In the genomic region with DNA sequence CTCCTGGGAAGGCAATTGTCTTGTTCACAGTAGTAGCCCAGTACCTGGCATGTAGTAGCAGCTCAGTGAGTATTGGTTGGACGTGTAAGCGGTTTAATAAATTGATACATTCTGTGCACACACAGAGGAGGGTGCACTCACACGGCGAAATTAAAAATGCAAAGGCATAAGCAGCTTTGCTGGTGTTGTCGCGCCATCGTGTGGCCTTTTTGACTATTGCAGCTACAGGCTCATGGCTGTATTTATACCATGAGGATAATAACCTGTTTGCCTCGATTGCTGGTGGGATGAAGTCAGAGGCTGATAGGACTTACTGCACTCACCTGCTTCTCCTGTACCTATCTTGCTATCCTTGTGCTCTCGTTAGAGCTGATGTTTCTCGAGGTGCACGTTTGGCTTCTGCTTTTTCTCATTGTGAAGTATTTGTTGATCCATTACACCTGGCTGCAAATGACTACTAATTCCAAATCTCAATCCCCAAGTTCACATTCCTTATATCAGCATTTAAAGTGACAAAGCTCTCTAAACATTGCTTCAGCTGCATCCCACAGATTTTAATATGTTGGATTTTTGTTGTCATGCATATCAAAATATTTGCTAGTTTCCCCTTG, we compare ENCODE assay signal across 8 cellular contexts.
DNase-seq lines count a peak whose midpoint lies in the region; ATAC-seq and TF ChIP-seq lines count a peak whose summit lies in the region.

No MANE protein-coding gene starts in this region.

- ATAC-seq in GM19035 (IDR thresholded peaks at IDR 0.05; ENCODE audit: unreplicated experiment): peak; percentile 84
- ATAC-seq in HG03457 (IDR thresholded peaks at IDR 0.05; ENCODE audit: unreplicated experiment): peak; percentile 71
- peak; percentile 94 for ATAC-seq in activated CD8-positive, alpha-beta T cell treated with anti-CD3 and anti-CD28 coated beads for 36 hours
- ATAC-seq in stimulated activated naive CD8-positive, alpha-beta T cell treated with anti-CD3 and anti-CD28 coated beads, Interleukin-15, Interleukin-2, amounts not matched to agents 100 U/mL and 50 U/mL, for 24 hours: peak; percentile 77

- peak; percentile 70 for TF ChIP-seq CTCF in BJ (IDR thresholded peaks at IDR 0.05; ENCODE audit: insufficient read depth, low read depth, low read length)
- peak; percentile 91 for TF ChIP-seq CTCF in activated CD8-positive, alpha-beta T cell treated with anti-CD3 and anti-CD28 coated beads for 36 hours (IDR thresholded peaks at IDR 0.05)

- no peak overlapping the region for H3K27ac Mint-ChIP-seq in activated CD8-positive, alpha-beta T cell treated with anti-CD3 and anti-CD28 coated beads for 36 hours

- peaks cover 8% of the 10 kb centered on the region for H3K27me3 Mint-ChIP-seq in activated CD8-positive, alpha-beta T cell treated with anti-CD3 and anti-CD28 coated beads for 36 hours

- H3K36me3 ChIP-seq in BJ (ENCODE audit: control insufficient read depth, insufficient read depth, low read length): no peaks in the 10 kb centered on the region

- no peak overlapping the region for H3K4me3 ChIP-seq in BJ (ENCODE audit: low read depth, low read length)

- DNase-seq in BJ (ENCODE audit: low read depth) (no peak), NCI-H82 (lab: John Stamatoyannopoulos, UW) (peak; percentile 81), epidermal melanocyte (ENCODE audit: insufficient read length, low spot score) (peak; percentile 43), myocyte (ENCODE audit: low read depth) (peak; percentile 75)
- peak; percentile 88 for DNase-seq in activated CD8-positive, alpha-beta T cell treated with anti-CD3 and anti-CD28 coated beads for 36 hours
- peak; percentile 76 for DNase-seq in stimulated activated naive CD8-positive, alpha-beta T cell treated with anti-CD3 and anti-CD28 coated beads, Interleukin-15, Interleukin-2, amounts not matched to agents 100 U/mL and 50 U/mL, for 24 hours

- POLR2A ChIA-PET in BJ (lab: Charles Lee): no interaction called here
- POLR2A ChIA-PET in activated CD8-positive, alpha-beta T cell treated with anti-CD3 and anti-CD28 coated beads for 36 hours (lab: Charles Lee): interaction anchor here (0.8 kb wide), 1 partner anchor 99 kb away, joined by 4 read pairs; no protein-coding TSS in a partner anchor

- H3K36me3 Mint-ChIP-seq in activated CD8-positive, alpha-beta T cell treated with anti-CD3 and anti-CD28 coated beads for 36 hours (ENCODE audit: low read depth): no peaks in the 10 kb centered on the region

- no peaks in the 10 kb centered on the region for H3K27me3 ChIP-seq in BJ (ENCODE audit: control insufficient read depth, insufficient read depth, low read length)

- intact Hi-C loops in activated CD8-positive, alpha-beta T cell treated with anti-CD3 and anti-CD28 coated beads for 36 hours (cut with micrococcal nuclease): loop anchor here (1.0 kb wide), 1 partner anchor 221 kb away; no protein-coding TSS in a partner anchor

- H3K4me3 Mint-ChIP-seq in activated CD8-positive, alpha-beta T cell treated with anti-CD3 and anti-CD28 coated beads for 36 hours: no peak overlapping the region

- CTCF ChIA-PET in BJ (lab: Yijun Ruan, JAX): interaction anchor here (0.7 to 2.4 kb wide), 13 partner anchors 8 to 667 kb away, joined by 3 to 59 read pairs (median 5); no protein-coding TSS in a partner anchor
- CTCF ChIA-PET in activated CD8-positive, alpha-beta T cell treated with anti-CD3 and anti-CD28 coated beads for 36 hours (lab: Charles Lee): interaction anchor here (0.6 to 3.6 kb wide), 32 partner anchors 9 to 376 kb away, joined by 3 to 58 read pairs (median 3); no protein-coding TSS in a partner anchor

- peaks cover 11% of the 10 kb centered on the region for H3K9me3 Mint-ChIP-seq in activated CD8-positive, alpha-beta T cell treated with anti-CD3 and anti-CD28 coated beads for 36 hours

- H3K4me1 Mint-ChIP-seq in activated CD8-positive, alpha-beta T cell treated with anti-CD3 and anti-CD28 coated beads for 36 hours (ENCODE audit: low read depth): peaks cover 5% of the 10 kb centered on the region
